Comparison of ENCODE assay signal across 5 cellular contexts in the genomic region with DNA sequence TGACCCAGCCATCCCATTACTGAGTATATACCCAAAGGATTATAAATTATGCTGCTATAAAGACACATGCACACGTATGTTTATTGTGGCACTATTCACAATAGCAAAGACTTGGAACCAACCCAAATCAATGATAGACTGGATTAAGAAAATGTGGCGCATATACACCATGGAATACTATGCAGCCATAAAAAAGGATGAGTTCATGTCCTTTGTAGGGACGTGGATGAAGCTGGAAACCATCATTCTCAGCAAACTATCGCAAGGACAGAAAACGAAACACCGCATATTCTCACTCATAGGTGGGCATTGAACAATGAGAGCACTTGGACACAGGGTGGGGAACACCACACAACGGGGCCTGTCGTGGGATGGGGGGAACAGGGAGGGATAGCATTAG. TPM values are rescaled to one million over a fixed set of nuclear protein-coding genes. Genes with fewer than 3 reads are reported as not detected.
"Had no signal": no experiment of that assay in that cellular context is flagged by ENCODE, and none has a peak within 500 bp of the region (broad histone marks: within the 10 kb centered on the region; RNA-seq: fewer than 3 reads in every experiment).

No MANE protein-coding gene starts in this region.

RNA-seq across cellular contexts. Expression of gene CFAP57, which starts 36.1 kb away (rescaled TPM):
- total RNA-seq: left colon, right lobe of liver, smooth muscle cell, vagina had no signal
- polyA plus RNA-seq: immature natural killer cell had no signal
